In the genomic region with DNA sequence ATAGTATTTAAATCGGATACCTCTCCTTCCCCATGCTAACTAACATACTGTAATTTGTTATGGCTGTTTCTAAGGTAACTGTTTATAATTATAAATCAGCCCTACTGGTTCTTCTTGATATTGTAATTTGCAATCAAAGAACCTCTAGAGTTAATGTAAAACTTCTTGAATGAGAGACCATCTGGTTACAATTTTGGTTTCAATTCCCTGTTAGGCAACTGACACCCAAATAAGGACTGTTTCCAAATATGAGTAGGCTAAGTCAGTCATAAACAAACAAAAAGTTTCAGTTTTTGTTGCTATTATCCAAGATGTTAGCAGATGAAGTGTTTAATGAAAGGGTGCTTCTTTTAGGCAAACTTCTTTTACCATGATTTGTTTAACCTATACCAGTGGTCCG, we compare ENCODE assay signal across 8 cellular contexts.
DNase-seq lines count a peak whose midpoint lies in the region; ATAC-seq, FAIRE-seq and TF ChIP-seq lines count a peak whose summit lies in the region.

No MANE protein-coding gene starts in this region.

- H2AFZ ChIP-seq in MM.1S (ENCODE audit: low read length) (no peak overlapping the region), keratinocyte (ENCODE audit: control insufficient read depth, low read length) (no peak overlapping the region)

- CTCF ChIA-PET in activated CD4-positive, alpha-beta memory T cell treated with anti-CD3 and anti-CD28 coated beads for 36 hours (lab: Charles Lee): no interaction called here

- intact Hi-C loops in activated CD4-positive, alpha-beta memory T cell treated with anti-CD3 and anti-CD28 coated beads for 36 hours (cut with micrococcal nuclease): no loop called here

- peak overlapping the region; percentile 45 for H3K4me3 ChIP-seq in MM.1S (ENCODE audit: low read length)
- H3K4me3 ChIP-seq in keratinocyte (ENCODE audit: control insufficient read depth in 2 of 3, extremely low read depth in 1 of 3, insufficient read depth in 2 of 3, low read depth in 1 of 3, low read length in 3 of 3): no peak overlapping the region

- TF ChIP-seq CTCF in GM10266 (IDR thresholded peaks at IDR 0.05; ENCODE audit: control insufficient read depth, insufficient read depth, low read depth, missing control alignments): no peak
- TF ChIP-seq CTCF in MM.1S (IDR thresholded peaks at IDR 0.05; ENCODE audit: low read length): no peak; the same call in 1 of the 2 replicates
- no peak for TF ChIP-seq CTCF in keratinocyte (optimal IDR thresholded peaks at IDR 0.05 in 1 of 3, IDR thresholded peaks at IDR 0.05 in 1 of 3, conservative IDR thresholded peaks at IDR 0.05 in 1 of 3; ENCODE audit: extremely low read depth in 1 of 3, insufficient read depth in 2 of 3, low read length in 3 of 3)

- no peak overlapping the region for H3K27ac Mint-ChIP-seq in activated CD4-positive, alpha-beta memory T cell treated with anti-CD3 and anti-CD28 coated beads for 36 hours

- dilution Hi-C loops in keratinocyte (cut with MboI; ENCODE audit: extremely low pct_ligation_motif_present, low sequenced_read_pairs): no loop called here

- H3K27me3 ChIP-seq in MM.1S (replicated peaks; ENCODE audit: insufficient read depth, low read length) (no peaks in the 10 kb centered on the region), keratinocyte (ENCODE audit: control insufficient read depth, extremely low read depth, insufficient read depth, low read length) (no peaks in the 10 kb centered on the region)

- no peaks in the 10 kb centered on the region for H3K36me3 Mint-ChIP-seq in activated CD4-positive, alpha-beta memory T cell treated with anti-CD3 and anti-CD28 coated beads for 36 hours

- no peak overlapping the region for H3K4me3 Mint-ChIP-seq in activated CD4-positive, alpha-beta memory T cell treated with anti-CD3 and anti-CD28 coated beads for 36 hours

- H3F3A ChIP-seq in MM.1S (ENCODE audit: insufficient read depth, low read length): peaks cover 35% of the 10 kb centered on the region

- H3K9me1 ChIP-seq in keratinocyte (ENCODE audit: control insufficient read depth, extremely low read depth, insufficient read depth, low read length): no peaks in the 10 kb centered on the region

- no peaks in the 10 kb centered on the region for H3K27me3 Mint-ChIP-seq in activated CD4-positive, alpha-beta memory T cell treated with anti-CD3 and anti-CD28 coated beads for 36 hours

- H3K36me3 ChIP-seq in MM.1S (replicated peaks; ENCODE audit: insufficient read depth, low read length): peaks cover 5% of the 10 kb centered on the region; the same call in 1 of the 2 replicates
- peaks cover 0 to under 1% of the 10 kb centered on the region in 2 experiments for H3K36me3 ChIP-seq in keratinocyte (ENCODE audit: control insufficient read depth in 2 of 2, extremely low read depth in 1 of 2, insufficient read depth in 2 of 2, low read length in 2 of 2)

- POLR2A ChIA-PET in activated CD4-positive, alpha-beta memory T cell treated with anti-CD3 and anti-CD28 coated beads for 36 hours (lab: Charles Lee): no interaction called here

- no peaks in the 10 kb centered on the region for H3K4me1 Mint-ChIP-seq in activated CD4-positive, alpha-beta memory T cell treated with anti-CD3 and anti-CD28 coated beads for 36 hours (ENCODE audit: low read depth)

- H3K79me2 ChIP-seq in MM.1S (ENCODE audit: low read length) (peaks cover 77% of the 10 kb centered on the region), keratinocyte (ENCODE audit: control insufficient read depth, insufficient read depth, low read length) (peaks cover 19% of the 10 kb centered on the region)

- FAIRE-seq in keratinocyte (lab: Jason Lieb, UNC): no peak

- no peaks in the 10 kb centered on the region for H4K20me1 ChIP-seq in MM.1S (ENCODE audit: insufficient read depth, low read length)
- H4K20me1 ChIP-seq in keratinocyte (ENCODE audit: control insufficient read depth, extremely low read depth, insufficient read depth, low read length): no peaks in the 10 kb centered on the region

- peaks cover 28% of the 10 kb centered on the region for H3K4me1 ChIP-seq in MM.1S (ENCODE audit: low read length)
- H3K4me1 ChIP-seq in keratinocyte (ENCODE audit: control insufficient read depth, extremely low read depth, insufficient read depth, low read length): peaks cover 8% of the 10 kb centered on the region

- peak; percentile 98 for ATAC-seq in GM21723 (IDR thresholded peaks at IDR 0.05; ENCODE audit: unreplicated experiment)

- H3K9me3 Mint-ChIP-seq in activated CD4-positive, alpha-beta memory T cell treated with anti-CD3 and anti-CD28 coated beads for 36 hours: no peaks in the 10 kb centered on the region

- peak overlapping the region; percentile 84 for H3K4me2 ChIP-seq in MM.1S (ENCODE audit: low read depth, low read length)
- peak overlapping the region; percentile 33 for H3K4me2 ChIP-seq in keratinocyte (ENCODE audit: control insufficient read depth, extremely low read depth, insufficient read depth, low read depth, low read length)

- DNase-seq in GM10266 (ENCODE audit: extremely low spot score): peak; percentile 76
- peak; percentile 87 for DNase-seq in MM.1S
- no peak for DNase-seq in keratinocyte (ENCODE audit: low read depth, low spot score)
- no peak for DNase-seq in ureter (ENCODE audit: low spot score)
- DNase-seq in activated CD4-positive, alpha-beta memory T cell treated with anti-CD3 and anti-CD28 coated beads for 36 hours: no peak
- no peak for DNase-seq in stimulated activated CD4-positive, alpha-beta T cell treated with anti-CD3 and anti-CD28 coated beads, Interleukin-1b, Interleukin-23, amount 100 ng/mL, for 48 hours
- no peak for DNase-seq in Kasumi-1 (lab: John Stamatoyannopoulos, UW)

- H3K9me3 ChIP-seq in MM.1S (replicated peaks; ENCODE audit: insufficient read depth, low read length) (no peaks in the 10 kb centered on the region), keratinocyte (ENCODE audit: control insufficient read depth, low read depth, low read length) (no peaks in the 10 kb centered on the region)

- H3K27ac ChIP-seq in MM.1S (ENCODE audit: low read length): peak overlapping the region; percentile 90
- no peak overlapping the region for H3K27ac ChIP-seq in keratinocyte (ENCODE audit: control insufficient read depth, insufficient read depth, low read length)

- H3K9ac ChIP-seq in MM.1S (ENCODE audit: low read length) (peak overlapping the region; percentile 45; the same call in 1 of the 2 replicates), keratinocyte (ENCODE audit: control insufficient read depth, extremely low read depth, insufficient read depth, low read length) (no peak overlapping the region)

- H3K9me2 ChIP-seq in MM.1S (replicated peaks; ENCODE audit: insufficient read depth, low read length): no peaks in the 10 kb centered on the region

Comparison
In these comparisons a context has a peak if more than half of its experiments do, and no peak if none do; other contexts are left out.
1. DNase-seq: peak in GM10266 (single experiment) and MM.1S (single experiment); none in keratinocyte (single experiment), ureter (single experiment), activated CD4-positive, alpha-beta memory T cell treated with anti-CD3 and anti-CD28 coated beads for 36 hours (single experiment), stimulated activated CD4-positive, alpha-beta T cell treated with anti-CD3 and anti-CD28 coated beads, Interleukin-1b, Interleukin-23, amount 100 ng/mL, for 48 hours (single experiment) and Kasumi-1 (0 of 2).